In the genomic region with DNA sequence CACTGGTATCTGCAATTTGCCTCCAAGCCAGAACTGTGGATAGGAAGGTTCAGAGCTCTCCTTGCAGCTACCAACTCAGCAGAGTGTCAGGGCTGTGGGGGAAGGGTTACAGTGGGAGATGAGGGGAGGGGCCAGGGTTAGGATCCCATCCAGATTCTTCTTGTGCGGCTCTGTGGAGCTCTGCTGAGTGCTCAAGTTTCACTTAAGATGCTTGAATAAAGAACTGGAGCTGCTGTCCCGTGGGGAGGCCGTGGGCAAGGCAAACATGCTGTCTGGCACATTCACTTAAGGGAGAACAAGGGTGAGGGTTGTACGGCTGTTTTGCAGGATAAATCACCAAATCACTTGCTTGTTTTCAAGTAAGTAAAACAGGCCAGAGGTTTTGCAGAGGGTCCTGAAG, we compare ENCODE assay signal across 18 cellular contexts.
DNase-seq lines count a peak whose midpoint lies in the region; TF ChIP-seq lines count a peak whose summit lies in the region.
"Had no signal": no experiment of that assay in that cellular context is flagged by ENCODE, and none has a peak within 500 bp of the region (broad histone marks: within the 10 kb centered on the region; RNA-seq: fewer than 3 reads in every experiment).

No MANE protein-coding gene starts in this region.

- no peak overlapping the region for H3K14ac ChIP-seq in H9 (ENCODE audit: insufficient read depth, low read length)

- no peak overlapping the region for H2BK120ac ChIP-seq in H9 (ENCODE audit: low read depth, low read length, poor library complexity, severe bottlenecking)

- H3K23me2 ChIP-seq in H9 (ENCODE audit: insufficient read length, low read depth, low read length, poor library complexity, severe bottlenecking): no peaks in the 10 kb centered on the region

- no peaks in the 10 kb centered on the region for H3K9me3 Mint-ChIP-seq in H9

- no peak overlapping the region for H3K9ac ChIP-seq in H9 (ENCODE audit: extremely low read depth, insufficient read length, low read length)

- no peak overlapping the region for H2AK5ac ChIP-seq in H9 (ENCODE audit: insufficient read length, low read length)

- no peak overlapping the region for H4K5ac ChIP-seq in H9 (ENCODE audit: insufficient read length, low read depth, low read length)

- no peaks in the 10 kb centered on the region for H3K4me1 ChIP-seq in H9 (ENCODE audit: insufficient read depth, low read length)
- H3K4me1 ChIP-seq: pancreas had no signal

- no peak overlapping the region for H3K23ac ChIP-seq in H9 (ENCODE audit: insufficient read length, low read depth, low read length)

- H3K56ac ChIP-seq in H9 (ENCODE audit: insufficient read length, low read depth, low read length): no peak overlapping the region

- peaks cover 7% of the 10 kb centered on the region for H3K27me3 Mint-ChIP-seq in H9 (ENCODE audit: low read depth)

- no peak overlapping the region for H3T11ph ChIP-seq in H9 (ENCODE audit: low read length)

- no peak overlapping the region for H3K27ac ChIP-seq in H9 (ENCODE audit: insufficient read length, low read depth, low read length)
- H3K27ac ChIP-seq: pancreas had no signal

- no CpG with 5 or more reads among the region's 4 CpGs for WGBS in H9 (ENCODE audit: extremely low coverage, insufficient read length, low lambda C conversion rate)

- peaks cover 9 to 10% of the 10 kb centered on the region in 2 experiments for H3K4me1 Mint-ChIP-seq in H9

- H2BK20ac ChIP-seq in H9 (ENCODE audit: low read depth, low read length, poor library complexity, severe bottlenecking): no peak overlapping the region

- no peaks in the 10 kb centered on the region for H3K9me3 ChIP-seq in H9 (ENCODE audit: control insufficient read depth, low read depth, low read length)
- H3K9me3 ChIP-seq: pancreas had no signal

- no peak overlapping the region for H3K4me2 ChIP-seq in H9 (ENCODE audit: insufficient read depth, insufficient read length, low read length)

- H2BK5ac ChIP-seq in H9 (ENCODE audit: insufficient read length, low read length): no peak overlapping the region

- no peak overlapping the region for H2BK12ac ChIP-seq in H9 (ENCODE audit: insufficient read length, low read depth, low read length)

- no peak overlapping the region for H4K91ac ChIP-seq in H9 (ENCODE audit: insufficient read length, low read depth, low read length)

- no peak overlapping the region for H2AFZ ChIP-seq in H9 (ENCODE audit: low read length)

- peak overlapping the region; percentile 57 for H3K18ac ChIP-seq in H9 (ENCODE audit: insufficient read length, low read depth, low read length)

- no peak for TF ChIP-seq CTCF in H9 (conservative IDR thresholded peaks at IDR 0.05)

- H3K79me2 ChIP-seq in H9 (ENCODE audit: insufficient read depth, low read length): no peaks in the 10 kb centered on the region

- peak; percentile 37 for DNase-seq in H9
- peak; percentile 63 for DNase-seq in astrocyte of the hippocampus (ENCODE audit: low read depth, low spot score)
- DNase-seq in iPS-NIHi11 (ENCODE audit: low spot score): peak; percentile 46
- peak; percentile 33 for DNase-seq in smooth muscle cell of the brain vasculature (ENCODE audit: low read depth, low spot score)
- no peak for DNase-seq in ureter (ENCODE audit: low spot score)
- no peak for DNase-seq in activated CD8-positive, alpha-beta memory T cell treated with anti-CD3 and anti-CD28 coated beads, Interleukin-2, amount 50 U/mL, for 48 hours
- no peak for DNase-seq in kidney tubule cell (ENCODE audit: low spot score)
- DNase-seq in ACHN: no peak
- DNase-seq: activated T-cell treated with anti-CD3 and anti-CD28 coated beads, Interleukin-2, amount 50 U/mL, for 48 hours; C1 segment of cervical spinal cord; GDM1; hippocampal formation; MM.1S; NCI-H345; pancreas; stimulated activated CD4-positive, alpha-beta T cell treated with anti-CD3 and anti-CD28 coated beads, Interleukin-4, amount 100 ng/mL, for 24 hours; stimulated activated naive CD4-positive, alpha-beta T cell had no signal

- H3K27me3 ChIP-seq in H9 (ENCODE audit: insufficient read depth, low read length): no peaks in the 10 kb centered on the region
- H3K27me3 ChIP-seq: pancreas had no signal

- in situ Hi-C loops in ACHN (cut with HindIII; ENCODE audit: low pct_ligation_motif_present, low pct_unique_long_range_greater_than_20kb, low sequenced_read_pairs): no loop called here

- H3K27ac Mint-ChIP-seq in H9: no peak overlapping the region; a peak in 1 of 7 replicates
- H3K27ac Mint-ChIP-seq: T-helper 1 cell treated with Interleukin-12 subunit alpha and Interleukin-12 subunit beta and Interleukin-4 antibody, amounts not matched to agents 30 μg/mL and 1 μg/mL, for 36 hours had no signal

- no peak overlapping the region for H3K4ac ChIP-seq in H9 (ENCODE audit: low read depth, low read length)

- H3K4me3 Mint-ChIP-seq in H9: no peak overlapping the region
- H3K4me3 Mint-ChIP-seq: T-helper 1 cell treated with Interleukin-12 subunit alpha and Interleukin-12 subunit beta and Interleukin-4 antibody, amounts not matched to agents 30 μg/mL and 1 μg/mL, for 36 hours had no signal

- H3K79me1 ChIP-seq in H9 (ENCODE audit: insufficient read depth, low read depth, low read length, poor library complexity, severe bottlenecking): no peaks in the 10 kb centered on the region

- H2BK15ac ChIP-seq in H9 (ENCODE audit: low read depth, low read length): no peak overlapping the region

- H4K20me1 ChIP-seq in H9 (ENCODE audit: control insufficient read depth, insufficient read depth, insufficient read length): no peaks in the 10 kb centered on the region

- H3K36me3 Mint-ChIP-seq in H9 (ENCODE audit: insufficient read depth in 1 of 3, low read depth in 3 of 3): no peaks in the 10 kb centered on the region

- H4K8ac ChIP-seq in H9 (replicated peaks; ENCODE audit: insufficient read length, low read depth, low read length): no peak overlapping the region

Comparison
In these comparisons a context has a peak if more than half of its experiments do, and no peak if none do; other contexts are left out.
1. DNase-seq: peak in H9 (single experiment), astrocyte of the hippocampus (single experiment), iPS-NIHi11 (single experiment) and smooth muscle cell of the brain vasculature (single experiment); none in ureter (single experiment), activated CD8-positive, alpha-beta memory T cell treated with anti-CD3 and anti-CD28 coated beads, Interleukin-2, amount 50 U/mL, for 48 hours (single experiment), kidney tubule cell (single experiment) and ACHN (single experiment).